ENCODE assay signal across 8 cellular contexts in genomic region chr16:11297492-11298142, GRCh38. TPM values are rescaled to one million over a fixed set of nuclear protein-coding genes. Genes with fewer than 3 reads are reported as not detected.
DNase-seq lines count a peak whose midpoint lies in the region; ATAC-seq and TF ChIP-seq lines count a peak whose summit lies in the region.

No MANE protein-coding gene starts in this region.

- intact Hi-C loops in esophagus squamous epithelium (cut with DNase I) = no loop called here
- intact Hi-C loops in stomach (cut with DNase I; ENCODE audit: low total_unique reads) = no loop called here

- H3K79me2 ChIP-seq in neural progenitor cell (ENCODE audit: low read depth) = no peaks in the 10 kb centered on the region

- ATAC-seq in HG03135 (IDR thresholded peaks at IDR 0.05; ENCODE audit: unreplicated experiment) = peak; percentile 63

- H3K36me3 Mint-ChIP-seq in neural progenitor cell = no peaks in the 10 kb centered on the region

- DNase-seq in AG20443 (ENCODE audit: low spot score) (peak; percentile 79), NOMO-1 treated with DMSO at 0.1 percent for 48 hours (lab: John Stamatoyannopoulos, UW; ENCODE audit: unreplicated experiment) (peak; percentile 56), esophagus squamous epithelium (lab: John Stamatoyannopoulos, UW) (peak; percentile 55), neural progenitor cell (ENCODE audit: low spot score) (peak; percentile 53), stomach (peak; percentile 91)
- peak; percentile 81 for DNase-seq in activated CD8-positive, alpha-beta memory T cell treated with anti-CD3 and anti-CD28 coated beads, Interleukin-2, amount 50 U/mL, for 48 hours

- H3K9me3 ChIP-seq in esophagus squamous epithelium (no peaks in the 10 kb centered on the region), neural progenitor cell (ENCODE audit: low read depth) (no peaks in the 10 kb centered on the region), stomach (no peaks in the 10 kb centered on the region)

- peaks cover 5% of the 10 kb centered on the region for H3K27me3 Mint-ChIP-seq in neural progenitor cell (ENCODE audit: insufficient read depth, low read depth)

- TF ChIP-seq EP300 in stomach (IDR thresholded peaks at IDR 0.05) = no peak

- no peak overlapping the region for H3K9ac ChIP-seq in neural progenitor cell

- no peak overlapping the region for H3K4me3 Mint-ChIP-seq in neural progenitor cell

- peak overlapping the region; percentile 37 for H2AFZ ChIP-seq in neural progenitor cell (replicated peaks)

- H3K9me3 Mint-ChIP-seq in neural progenitor cell = no peaks in the 10 kb centered on the region

- 14 to 17% methylated on average over 8 to 15 of the region's 19 CpGs for WGBS in esophagus squamous epithelium, 2 donors
- 6 to 10% (median 7%) methylated on average over 15 to 19 of the region's 19 CpGs for WGBS in stomach, 5 donors

- H3K27ac ChIP-seq in esophagus squamous epithelium (peak overlapping the region in 1 of 4 donors; percentile 26), neural progenitor cell (no peak overlapping the region), stomach (peak overlapping the region; percentile 25 to 73 (median 61))

- TF ChIP-seq CTCF in esophagus squamous epithelium (IDR thresholded peaks at IDR 0.05) (peak in 1 of 6 experiments; percentile 20), neural progenitor cell (IDR thresholded peaks at IDR 0.05) (no peak), stomach (IDR thresholded peaks at IDR 0.05) (peak in 1 of 7 experiments; percentile 43)

- peak overlapping the region; percentile 4 for H3K4me2 ChIP-seq in neural progenitor cell

- TF ChIP-seq POLR2A in GM18951 (IDR thresholded peaks at IDR 0.05; ENCODE audit: extremely low read depth, insufficient read depth, insufficient read length) = peak; percentile 20
- no peak for TF ChIP-seq POLR2A in esophagus squamous epithelium (IDR thresholded peaks at IDR 0.05)
- TF ChIP-seq POLR2A in stomach (IDR thresholded peaks at IDR 0.05) = no peak

- H3K4me1 ChIP-seq in esophagus squamous epithelium (peaks cover 12 to 42% (median 16%) of the 10 kb centered on the region in 3 donors), neural progenitor cell (peaks cover 8% of the 10 kb centered on the region), stomach (peaks cover 16 to 28% (median 25%) of the 10 kb centered on the region in 4 donors)

- H3F3A ChIP-seq in neural progenitor cell (ENCODE audit: low read depth) = no peaks in the 10 kb centered on the region

- peaks cover 30% of the 10 kb centered on the region for H3K4me1 Mint-ChIP-seq in neural progenitor cell

- peaks cover 0 to 6% (median 0%) of the 10 kb centered on the region in 4 donors for H3K27me3 ChIP-seq in esophagus squamous epithelium
- no peaks in the 10 kb centered on the region for H3K27me3 ChIP-seq in neural progenitor cell
- no peaks in the 10 kb centered on the region for H3K27me3 ChIP-seq in stomach

- H3K36me3 ChIP-seq in esophagus squamous epithelium (no peaks in the 10 kb centered on the region), neural progenitor cell (no peaks in the 10 kb centered on the region), stomach (no peaks in the 10 kb centered on the region)

- H3K27ac Mint-ChIP-seq in neural progenitor cell = no peak overlapping the region

- H3K4me3 ChIP-seq in esophagus squamous epithelium (peak overlapping the region in 3 of 4 donors; percentile 22 to 54 (median 26)), neural progenitor cell (no peak overlapping the region), stomach (peak overlapping the region; percentile 12 to 27 (median 22))

- no peaks in the 10 kb centered on the region for H4K20me1 ChIP-seq in neural progenitor cell (ENCODE audit: low read depth)

- in situ Hi-C loops in GM18951 (cut with MboI; ENCODE audit: low sequenced_read_pairs, unreplicated experiment) = no loop called here

RNA-seq across cellular contexts. Expression of gene PRM1, which starts 16.5 kb away (rescaled TPM):
- total RNA-seq in esophagus squamous epithelium = not detected
- not detected in 2 replicates for total RNA-seq in neural progenitor cell (ENCODE audit: low replicate concordance)
- total RNA-seq in stomach = not detected
- polyA plus RNA-seq in stomach = not detected

RNA-seq across cellular contexts. Expression of gene PRM2, which starts 21.3 kb away (rescaled TPM):
- total RNA-seq in esophagus squamous epithelium = not detected
- total RNA-seq in neural progenitor cell (ENCODE audit: low replicate concordance) = not detected in 2 replicates
- total RNA-seq in stomach = not detected
- not detected for polyA plus RNA-seq in stomach

RNA-seq across cellular contexts. Expression of gene PRM3, which starts 24.2 kb away (rescaled TPM):
- not detected for total RNA-seq in esophagus squamous epithelium
- total RNA-seq in neural progenitor cell (ENCODE audit: low replicate concordance) = not detected in 2 replicates
- total RNA-seq in stomach = not detected
- not detected for polyA plus RNA-seq in stomach

RNA-seq across cellular contexts. Expression of gene TNP2, which starts 28.5 kb away (rescaled TPM):
- total RNA-seq in esophagus squamous epithelium (not detected), neural progenitor cell (ENCODE audit: low replicate concordance) (not detected in 2 replicates), stomach (not detected)
- not detected for polyA plus RNA-seq in stomach

RNA-seq across cellular contexts. Expression of gene SOCS1, which starts 41.6 kb away (rescaled TPM):
- 1 to 10 TPM in 3 of 4 donors, under 1 TPM in 1; 0.42 to 9.3 (median 3.7) TPM for total RNA-seq in esophagus squamous epithelium
- total RNA-seq in neural progenitor cell (ENCODE audit: low replicate concordance) = 1.6 and 7.3 TPM in 2 replicates
- total RNA-seq in stomach = 10 to 100 TPM in 3 of 5 donors, 1 to 10 TPM in 2; 4.2 to 45.5 (median 12.1) TPM
- 10 to 100 TPM in 2 of 3 donors, 1 to 10 TPM in 1; 9.4 to 14.7 (median 11.0) TPM for polyA plus RNA-seq in stomach
